ENCODE assay signal across 16 cellular contexts in genomic region chr7:116393654-116394053, GRCh38.
DNase-seq lines count a peak whose midpoint lies in the region; ATAC-seq, FAIRE-seq and TF ChIP-seq lines count a peak whose summit lies in the region.
"Had no signal": no experiment of that assay in that cellular context is flagged by ENCODE, and none has a peak within 500 bp of the region (broad histone marks: within the 10 kb centered on the region; RNA-seq: fewer than 3 reads in every experiment).

No MANE protein-coding gene starts in this region.

- H3K9me1 ChIP-seq in endothelial cell of umbilical vein (replicated peaks; ENCODE audit: control insufficient read depth, extremely low read depth, insufficient read depth, low read length) = no peaks in the 10 kb centered on the region

- dilution Hi-C loops in endothelial cell of umbilical vein (cut with MboI; ENCODE audit: extremely low pct_ligation_motif_present, low sequenced_read_pairs) = no loop called here

- no peak overlapping the region for H3K27ac Mint-ChIP-seq in stimulated activated naive CD8-positive, alpha-beta T cell treated with anti-CD3 and anti-CD28 coated beads, Interleukin-15, amount 100 ng/mL, for 72 hours
- H3K27ac Mint-ChIP-seq: activated CD8-positive, alpha-beta T cell treated with anti-CD3 and anti-CD28 coated beads, Interleukin-2, amount 10 ng/mL, durations not matched to agents 7 days and 5 days; CD4-positive, alpha-beta T cell; naive thymus-derived CD4-positive, alpha-beta T cell had no signal

- no peak for TF ChIP-seq CTCF in endothelial cell of umbilical vein (IDR thresholded peaks at IDR 0.05; ENCODE audit: extremely low read depth in 1 of 2, insufficient read depth in 1 of 2, low read depth in 1 of 2, low read length in 2 of 2)
- no peak for TF ChIP-seq CTCF in right lobe of liver (IDR thresholded peaks at IDR 0.05)
- no peak for TF ChIP-seq CTCF in thyroid gland (IDR thresholded peaks at IDR 0.05)

- H3K4me1 Mint-ChIP-seq in stimulated activated naive CD8-positive, alpha-beta T cell treated with anti-CD3 and anti-CD28 coated beads, Interleukin-15, amount 100 ng/mL, for 72 hours = no peaks in the 10 kb centered on the region
- H3K4me1 Mint-ChIP-seq: naive thymus-derived CD4-positive, alpha-beta T cell had no signal

- TF ChIP-seq POLR2A in endothelial cell of umbilical vein (IDR thresholded peaks at IDR 0.05; ENCODE audit: low read depth, low read length) (no peak), right lobe of liver (IDR thresholded peaks at IDR 0.05) (no peak), thyroid gland (IDR thresholded peaks at IDR 0.05) (no peak)

- 40% methylated on average over 6 of the region's 6 CpGs for WGBS in right lobe of liver (ENCODE audit: insufficient coverage, low coverage, low lambda C conversion rate, missing lambda C conversion rate)
- WGBS in thyroid gland, 2 donors = 65 to 66% methylated on average over 6 of the region's 6 CpGs

- H3K4me1 ChIP-seq in endothelial cell of umbilical vein (ENCODE audit: control insufficient read depth, extremely low read depth, insufficient read depth, low read length) (peaks cover 38% of the 10 kb centered on the region), right lobe of liver (no peaks in the 10 kb centered on the region), thyroid gland (peaks cover 0 to 10% of the 10 kb centered on the region in 2 donors)

- no TSS peak for BruUV-seq in endothelial cell of umbilical vein (replicated peaks; lab: Mats Ljungman, UMichigan)

- H3K27me3 ChIP-seq in endothelial cell of umbilical vein (ENCODE audit: control insufficient read depth in 2 of 2, insufficient read depth in 2 of 2, low read length in 2 of 2) (no peaks in the 10 kb centered on the region), right lobe of liver (no peaks in the 10 kb centered on the region), thyroid gland (no peaks in the 10 kb centered on the region)
- H3K27me3 ChIP-seq: cardiac muscle cell had no signal

- DNase-seq in endothelial cell of umbilical vein (ENCODE audit: low read depth, low spot score) = peak; percentile 92
- peak in 1 of 3 donors; percentile 29 for DNase-seq in right lobe of liver
- DNase-seq in thyroid gland = peak; percentile 7 to 26
- no peak for DNase-seq in stimulated activated naive CD8-positive, alpha-beta T cell treated with anti-CD3 and anti-CD28 coated beads, Interleukin-15, amount 100 ng/mL, for 72 hours
- DNase-seq: activated CD8-positive, alpha-beta T cell treated with anti-CD3 and anti-CD28 coated beads, Interleukin-2, amount 10 ng/mL, durations not matched to agents 7 days and 5 days; activated effector memory CD4-positive, alpha-beta T cell treated with anti-CD3 and anti-CD28 coated beads, Interleukin-2, amount 50 U/mL, for 16 hours; CD4-positive, alpha-beta T cell; GF-D8; HFFc6; naive thymus-derived CD4-positive, alpha-beta T cell; NCI-H1105 treated with DMSO at 0.1 percent for 48 hours; stimulated activated CD4-positive, alpha-beta T cell treated with anti-CD3 and anti-CD28 coated beads, Interleukin-12 subunit alpha, Interleukin-12 subunit beta, amount 100 ng/mL, for 4 hours had no signal

- no peaks in the 10 kb centered on the region for H4K20me1 ChIP-seq in endothelial cell of umbilical vein (replicated peaks; ENCODE audit: control insufficient read depth, extremely low read depth, insufficient read depth, low read length)

- H3K9me3 ChIP-seq in endothelial cell of umbilical vein (replicated peaks; ENCODE audit: control insufficient read depth, insufficient read depth, low read length) (no peaks in the 10 kb centered on the region), right lobe of liver (no peaks in the 10 kb centered on the region), thyroid gland (no peaks in the 10 kb centered on the region)

- peak overlapping the region; percentile 36 for H3K9ac ChIP-seq in endothelial cell of umbilical vein (replicated peaks; ENCODE audit: extremely low read depth, insufficient read depth, low read length)

- FAIRE-seq in endothelial cell of umbilical vein (lab: Jason Lieb, UNC) = peak; percentile 82

- H3K79me2 ChIP-seq in endothelial cell of umbilical vein (ENCODE audit: control insufficient read depth, insufficient read depth, low read length) = no peaks in the 10 kb centered on the region

- peaks cover 0 to 7% of the 10 kb centered on the region in 2 donors for H3K9me3 Mint-ChIP-seq in stimulated activated naive CD8-positive, alpha-beta T cell treated with anti-CD3 and anti-CD28 coated beads, Interleukin-15, amount 100 ng/mL, for 72 hours
- H3K9me3 Mint-ChIP-seq: CD4-positive, alpha-beta T cell had no signal

- ATAC-seq in SK-N-SH treated with all-trans-retinoic acid at 6 μM for 48 hours (peak; percentile 52), right lobe of liver (peak in 3 of 4 donors; percentile 33 to 86 (median 68)), GM19395 (IDR thresholded peaks at IDR 0.05; ENCODE audit: unreplicated experiment) (no peak), GM21723 (IDR thresholded peaks at IDR 0.05; ENCODE audit: unreplicated experiment) (no peak)
- ATAC-seq in stimulated activated naive CD8-positive, alpha-beta T cell treated with anti-CD3 and anti-CD28 coated beads, Interleukin-15, amount 100 ng/mL, for 72 hours = no peak
- ATAC-seq: activated CD8-positive, alpha-beta T cell treated with anti-CD3 and anti-CD28 coated beads, Interleukin-2, amount 10 ng/mL, durations not matched to agents 7 days and 5 days; naive thymus-derived CD4-positive, alpha-beta T cell had no signal

- intact Hi-C loops in endothelial cell of umbilical vein (cut with micrococcal nuclease) = no loop called here
- intact Hi-C loops in right lobe of liver (cut with DNase I) = no loop called here
- intact Hi-C loops in thyroid gland (cut with DNase I) = no loop called here

- peak overlapping the region; percentile 73 for H2AFZ ChIP-seq in endothelial cell of umbilical vein (ENCODE audit: low read depth, low read length)

- peak overlapping the region; percentile 41 for H3K4me2 ChIP-seq in endothelial cell of umbilical vein (ENCODE audit: insufficient read depth, low read length)

- H3K4me3 Mint-ChIP-seq in stimulated activated naive CD8-positive, alpha-beta T cell treated with anti-CD3 and anti-CD28 coated beads, Interleukin-15, amount 100 ng/mL, for 72 hours = no peak overlapping the region
- H3K4me3 Mint-ChIP-seq: activated CD8-positive, alpha-beta T cell treated with anti-CD3 and anti-CD28 coated beads, Interleukin-2, amount 10 ng/mL, durations not matched to agents 7 days and 5 days; CD4-positive, alpha-beta T cell; HFFc6; naive thymus-derived CD4-positive, alpha-beta T cell had no signal

- peaks cover 19% of the 10 kb centered on the region for H3K27me3 Mint-ChIP-seq in stimulated activated naive CD8-positive, alpha-beta T cell treated with anti-CD3 and anti-CD28 coated beads, Interleukin-15, amount 100 ng/mL, for 72 hours

- CTCF ChIA-PET in endothelial cell of umbilical vein (lab: Charles Lee) = interaction anchor here (0.6 to 2.0 kb wide), 7 partner anchors 8 to 82 kb away, joined by 3 to 6 read pairs (median 3); no protein-coding TSS in a partner anchor

- H3K4me3 ChIP-seq in endothelial cell of umbilical vein (replicated peaks in 1 of 3; ENCODE audit: insufficient read depth in 1 of 3, low read depth in 1 of 3, low read length in 3 of 3) = no peak overlapping the region
- no peak overlapping the region for H3K4me3 ChIP-seq in right lobe of liver
- H3K4me3 ChIP-seq in thyroid gland (replicated peaks in 1 of 3) = no peak overlapping the region
- H3K4me3 ChIP-seq: cardiac muscle cell had no signal

- H3K27ac ChIP-seq in endothelial cell of umbilical vein (ENCODE audit: insufficient read depth, low read depth, low read length) (peak overlapping the region; percentile 50), right lobe of liver (no peak overlapping the region), thyroid gland (no peak overlapping the region)
- H3K27ac ChIP-seq: cardiac muscle cell had no signal

- POLR2A ChIA-PET in endothelial cell of umbilical vein (lab: Charles Lee) = interaction anchor here (0.6 kb wide), 1 partner anchor 48 kb away, joined by 3 read pairs; no protein-coding TSS in a partner anchor

- no peaks in the 10 kb centered on the region for H3K36me3 ChIP-seq in endothelial cell of umbilical vein (ENCODE audit: control insufficient read depth in 2 of 2, extremely low read depth in 1 of 2, insufficient read depth in 2 of 2, low read length in 2 of 2)
- no peaks in the 10 kb centered on the region for H3K36me3 ChIP-seq in right lobe of liver
- H3K36me3 ChIP-seq in thyroid gland = no peaks in the 10 kb centered on the region
- H3K36me3 ChIP-seq: cardiac muscle cell had no signal

TF ChIP-seq in SK-N-SH treated with all-trans-retinoic acid at 6 μM for 48 hours, 23 proteins besides CTCF, POLR2A, EP300 and RAD21 (continues in another document):
- TF ChIP-seq BACH2 (CRISPR knock-in tag; IDR thresholded peaks at IDR 0.05; ENCODE audit: borderline replicate concordance) (no peak), POU6F1 (CRISPR knock-in tag; IDR thresholded peaks at IDR 0.05; ENCODE audit: borderline replicate concordance, low read depth) (no peak)

TF ChIP-seq in endothelial cell of umbilical vein, 7 proteins besides CTCF, POLR2A, EP300 and RAD21:
- TF ChIP-seq JUN (IDR thresholded peaks at IDR 0.05; ENCODE audit: borderline replicate concordance, insufficient read depth, insufficient read length, low read depth) = peak; percentile 34
- TF ChIP-seq EZH2 (IDR thresholded peaks at IDR 0.05; ENCODE audit: borderline replicate concordance, low read depth, low read length, severe bottlenecking) = no peak
- no peak for TF ChIP-seq MYC (IDR thresholded peaks at IDR 0.05; ENCODE audit: low read depth, low read length)
- no peak for TF ChIP-seq MAX (IDR thresholded peaks at IDR 0.05; ENCODE audit: insufficient read depth, insufficient read length)
- TF ChIP-seq FOS (IDR thresholded peaks at IDR 0.05; ENCODE audit: borderline replicate concordance, insufficient read depth, low read length) = no peak
- TF ChIP-seq POLR2AphosphoS5 (IDR thresholded peaks at IDR 0.05; ENCODE audit: insufficient read depth, low read depth, low read length) = peak; percentile 32
- peak; percentile 93 for TF ChIP-seq GATA2 (IDR thresholded peaks at IDR 0.05; ENCODE audit: insufficient read depth, insufficient read length, low read depth, low read length)

Comparison
In these comparisons a context has a peak if more than half of its experiments do, and no peak if none do; other contexts are left out.
1. ATAC-seq: peak in SK-N-SH treated with all-trans-retinoic acid at 6 μM for 48 hours (single experiment) and right lobe of liver (3 of 4); none in GM19395 (single experiment), stimulated activated naive CD8-positive, alpha-beta T cell treated with anti-CD3 and anti-CD28 coated beads, Interleukin-15, amount 100 ng/mL, for 72 hours (single experiment) and GM21723 (single experiment).
2. DNase-seq: peak in endothelial cell of umbilical vein (single experiment) and thyroid gland (2 of 2); none in stimulated activated naive CD8-positive, alpha-beta T cell treated with anti-CD3 and anti-CD28 coated beads, Interleukin-15, amount 100 ng/mL, for 72 hours (0 of 2).